8 cellular contexts compared by ENCODE assay signal in genomic region chr3:50617096-50617791, GRCh38. TPM values are rescaled to one million over a fixed set of nuclear protein-coding genes. Genes with fewer than 3 reads are reported as not detected.
DNase-seq lines count a peak whose midpoint lies in the region; ATAC-seq and TF ChIP-seq lines count a peak whose summit lies in the region.

Gene MAPKAPK3, plus strand, starts transcription at chr3:50617151. Its CDS starts 415 bp downstream, at chr3:50617566.

- peaks cover 40% of the 10 kb centered on the region for H3K27me3 ChIP-seq in iPS-20b (ENCODE audit: insufficient read depth, low read length)

- CTCF ChIA-PET in activated CD4-positive, alpha-beta T cell treated with anti-CD3 and anti-CD28 coated beads for 36 hours (lab: Charles Lee): interaction anchor here (0.7 to 25.3 kb wide), 19 partner anchors 9 to 772 kb away, joined by 3 to 647 read pairs (median 9); partner anchors contain the start of genes C3orf18, DOCK3, HEMK1 and MANF

- TF ChIP-seq CTCF in astrocyte of the cerebellum (IDR thresholded peaks at IDR 0.05; ENCODE audit: low read depth, low read length, missing control alignments): no peak
- TF ChIP-seq CTCF in GM13976 (IDR thresholded peaks at IDR 0.05; ENCODE audit: borderline replicate concordance, control extremely low read depth, extremely low read depth, insufficient read depth, missing control alignments): no peak

- POLR2A ChIA-PET in activated CD4-positive, alpha-beta T cell treated with anti-CD3 and anti-CD28 coated beads for 36 hours (lab: Charles Lee): interaction anchor here (0.6 to 13.7 kb wide), 8 partner anchors 15 to 308 kb away, joined by 3 to 267 read pairs (median 8); partner anchors contain the start of genes C3orf18 and HEMK1

- H3K4me3 ChIP-seq in astrocyte of the cerebellum (ENCODE audit: low read depth, low read length) (peak within 1 kb of the TSS; percentile 56), iPS-20b (ENCODE audit: low read length) (peak within 1 kb of the TSS; percentile 78)

- peaks cover 71% of the 10 kb centered on the region for H3K36me3 Mint-ChIP-seq in activated CD4-positive, alpha-beta T cell treated with anti-CD3 and anti-CD28 coated beads for 36 hours (ENCODE audit: low read depth)

- no peaks in the 10 kb centered on the region for H3K9me3 Mint-ChIP-seq in activated CD4-positive, alpha-beta T cell treated with anti-CD3 and anti-CD28 coated beads for 36 hours (ENCODE audit: low read depth)

- H3K4me1 Mint-ChIP-seq in activated CD4-positive, alpha-beta T cell treated with anti-CD3 and anti-CD28 coated beads for 36 hours: peaks cover 66% of the 10 kb centered on the region

- peak; percentile 0 for ATAC-seq in activated CD4-positive, alpha-beta T cell treated with anti-CD3 and anti-CD28 coated beads for 36 hours
- ATAC-seq in HG02678 (IDR thresholded peaks at IDR 0.05; ENCODE audit: unreplicated experiment): peak; percentile 6

- H3K27me3 Mint-ChIP-seq in activated CD4-positive, alpha-beta T cell treated with anti-CD3 and anti-CD28 coated beads for 36 hours: no peaks in the 10 kb centered on the region

- no peaks in the 10 kb centered on the region for H3K36me3 ChIP-seq in iPS-20b (ENCODE audit: insufficient read depth, low read depth, low read length)

- peaks cover 8% of the 10 kb centered on the region for H3K4me1 ChIP-seq in iPS-20b (ENCODE audit: insufficient read depth, low read length)

- peak within 1 kb of the TSS; percentile 96 for H3K4me3 Mint-ChIP-seq in activated CD4-positive, alpha-beta T cell treated with anti-CD3 and anti-CD28 coated beads for 36 hours

- intact Hi-C loops in activated CD4-positive, alpha-beta T cell treated with anti-CD3 and anti-CD28 coated beads for 36 hours (cut with DNase I, micrococcal nuclease): loop anchor here (2.0 to 10.0 kb wide), 7 partner anchors 270 to 1658 kb away; partner anchors contain the start of genes HYAL3 (in 1 of the 2), MANF (in 1 of the 2), NAA80 (in 1 of the 2) and PARP3 (in 1 of the 2)

- H3K27ac Mint-ChIP-seq in activated CD4-positive, alpha-beta T cell treated with anti-CD3 and anti-CD28 coated beads for 36 hours: peak within 1 kb of the TSS; percentile 96

- peak; percentile 60 for DNase-seq in activated CD4-positive, alpha-beta T cell treated with anti-CD3 and anti-CD28 coated beads for 36 hours
- no peak for DNase-seq in activated CD4-positive, alpha-beta T cell treated with anti-CD3 and anti-CD28 coated beads, Interleukin-2, amount 50 U/mL, for 4 hours
- DNase-seq in NCI-H748 treated with DMSO at 0.1 percent for 48 hours (lab: John Stamatoyannopoulos, UW) (peak; percentile 3), astrocyte of the cerebellum (ENCODE audit: low read depth) (no peak), GM13976 (ENCODE audit: low spot score) (no peak)
- peak; percentile 56 for DNase-seq in stimulated activated CD8-positive, alpha-beta memory T cell treated with anti-CD3 and anti-CD28 coated beads, Interleukin-4, amount 100 ng/mL, for 48 hours

- peak within 1 kb of the TSS; percentile 87; the same call in 1 of the 2 replicates for H3K9ac ChIP-seq in iPS-20b (ENCODE audit: low read depth, low read length)

- H3K27ac ChIP-seq in iPS-20b (ENCODE audit: low read length): peak within 1 kb of the TSS; percentile 27

- in situ Hi-C loops in astrocyte of the cerebellum (cut with HindIII; ENCODE audit: low sequenced_read_pairs) (no loop called here), GM13976 (cut with MboI; ENCODE audit: low sequenced_read_pairs, unreplicated experiment) (no loop called here)

- H3K9me3 ChIP-seq in iPS-20b (ENCODE audit: insufficient read depth, low read depth, low read length): no peaks in the 10 kb centered on the region

RNA-seq across cellular contexts. Expression of gene MAPKAPK3, which starts in this region (rescaled TPM):
- 100 to 1,000 TPM; 178 to 218 TPM for total RNA-seq in activated CD4-positive, alpha-beta T cell treated with anti-CD3 and anti-CD28 coated beads for 36 hours

Comparison
In these comparisons a context has a peak if more than half of its experiments do, and no peak if none do; other contexts are left out.
1. DNase-seq: peak in activated CD4-positive, alpha-beta T cell treated with anti-CD3 and anti-CD28 coated beads for 36 hours (single experiment), NCI-H748 treated with DMSO at 0.1 percent for 48 hours (single experiment) and stimulated activated CD8-positive, alpha-beta memory T cell treated with anti-CD3 and anti-CD28 coated beads, Interleukin-4, amount 100 ng/mL, for 48 hours (single experiment); none in activated CD4-positive, alpha-beta T cell treated with anti-CD3 and anti-CD28 coated beads, Interleukin-2, amount 50 U/mL, for 4 hours (0 of 2), astrocyte of the cerebellum (single experiment) and GM13976 (single experiment).